Comparison of ENCODE assay signal across 8 cellular contexts in the genomic region with DNA sequence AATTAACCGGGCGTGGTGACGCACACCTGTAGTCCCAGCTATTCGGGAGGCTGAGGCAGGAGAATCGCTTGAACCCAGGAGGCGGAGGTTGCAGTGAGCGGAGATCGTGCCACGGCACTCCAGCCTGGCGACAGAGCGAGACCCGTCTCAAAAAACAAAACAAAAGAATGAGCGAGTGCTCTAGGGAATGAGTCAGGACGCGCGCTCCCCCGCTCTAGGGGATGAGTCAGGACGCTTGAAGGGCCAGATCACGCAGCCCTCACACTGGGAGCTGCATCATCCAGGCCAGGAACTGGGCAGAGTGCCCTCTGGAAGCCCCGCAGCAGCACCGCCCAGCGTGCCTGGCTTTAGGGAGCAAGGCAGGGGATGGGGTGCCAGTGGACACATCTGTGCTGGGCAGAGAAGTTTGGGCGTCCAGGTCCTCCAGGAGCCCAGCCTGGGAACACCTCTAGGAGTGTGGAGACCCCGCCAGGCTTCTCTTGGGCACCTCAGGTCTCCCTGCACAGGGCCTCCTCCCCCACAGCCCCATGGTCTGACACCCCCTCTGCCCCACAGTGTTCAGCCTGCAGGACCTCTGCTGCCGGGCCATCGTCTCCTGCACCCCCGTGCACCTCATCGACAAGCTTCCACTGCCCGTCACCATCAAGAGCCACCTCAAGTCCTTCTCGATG. TPM values are rescaled to one million over a fixed set of nuclear protein-coding genes. Genes with fewer than 3 reads are reported as not detected.
DNase-seq lines count a peak whose midpoint lies in the region; TF ChIP-seq lines count a peak whose summit lies in the region.
"Had no signal": no experiment of that assay in that cellular context is flagged by ENCODE, and none has a peak within 500 bp of the region (broad histone marks: within the 10 kb centered on the region; RNA-seq: fewer than 3 reads in every experiment).

No MANE protein-coding gene starts in this region.

- no peaks in the 10 kb centered on the region for H3K9me3 ChIP-seq in breast epithelium
- H3K9me3 ChIP-seq: BLaER1 treated with 17β-estradiol and CSF1 and Interleukin-3, amounts not matched to agents 10 nM and 100 nM had no signal

- CTCF ChIA-PET in MCF 10A (lab: Yijun Ruan, JAX): interaction anchor here (1.5 kb wide), 1 partner anchor 34 kb away, joined by 6 read pairs; no protein-coding TSS in a partner anchor

- TF ChIP-seq POLR2A in breast epithelium (IDR thresholded peaks at IDR 0.05): no peak

- TF ChIP-seq CTCF in MCF 10A (IDR thresholded peaks at IDR 0.05; ENCODE audit: unreplicated experiment) (no peak), breast epithelium (IDR thresholded peaks at IDR 0.05) (no peak)

- no peaks in the 10 kb centered on the region for H3K27me3 Mint-ChIP-seq in MCF 10A (ENCODE audit: insufficient read depth, unreplicated experiment)

- POLR2A ChIA-PET in MCF 10A (lab: Yijun Ruan, JAX): interaction anchor here (0.6 to 4.7 kb wide), 13 partner anchors 10 to 101 kb away, joined by 3 to 53 read pairs (median 4); a partner anchor contains a TSS

- H3K27ac ChIP-seq in breast epithelium (no peak overlapping the region), temporal lobe (ENCODE audit: low read depth, low read length) (peak overlapping the region; percentile 44)
- H3K27ac ChIP-seq: BLaER1 treated with 17β-estradiol and CSF1 and Interleukin-3, amounts not matched to agents 10 nM and 100 nM had no signal

- peak overlapping the region; percentile 87 for H3K27ac Mint-ChIP-seq in MCF 10A (ENCODE audit: low read depth, unreplicated experiment)

- H3K4me3 ChIP-seq in breast epithelium: no peak overlapping the region
- H3K4me3 ChIP-seq: BLaER1 treated with 17β-estradiol and CSF1 and Interleukin-3, amounts not matched to agents 10 nM and 100 nM had no signal

- no TSS peak for BruUV-seq in MCF 10A (replicated peaks; lab: Mats Ljungman, UMichigan)

- no peaks in the 10 kb centered on the region for H3K36me3 ChIP-seq in breast epithelium

- DNase-seq in MCF 10A (ENCODE audit: unreplicated experiment): peak; percentile 98
- DNase-seq in breast epithelium (ENCODE audit: low spot score in 2 of 2): no peak
- peak; percentile 95 for DNase-seq in fibroblast of gingiva (ENCODE audit: low read depth)
- no peak for DNase-seq in NCI-H748 treated with DMSO at 0.1 percent for 48 hours (lab: John Stamatoyannopoulos, UW)
- no peak for DNase-seq in NCI-H1092 treated with DMSO at 0.1 percent for 48 hours (lab: John Stamatoyannopoulos, UW)
- DNase-seq: activated naive CD4-positive, alpha-beta T cell had no signal

- H3K4me3 Mint-ChIP-seq in MCF 10A (ENCODE audit: unreplicated experiment): peak overlapping the region; percentile 51

- peaks cover 35% of the 10 kb centered on the region for H3K36me3 Mint-ChIP-seq in MCF 10A (ENCODE audit: insufficient read depth, unreplicated experiment)

- H3K27me3 ChIP-seq in breast epithelium: no peaks in the 10 kb centered on the region
- H3K27me3 ChIP-seq: BLaER1 treated with 17β-estradiol and CSF1 and Interleukin-3, amounts not matched to agents 10 nM and 100 nM had no signal

- H3K4me1 ChIP-seq in breast epithelium: peaks cover 11 to 20% of the 10 kb centered on the region in 2 donors

- H3K4me1 Mint-ChIP-seq in MCF 10A (ENCODE audit: insufficient read depth, unreplicated experiment): peaks cover 22% of the 10 kb centered on the region

- H3K9me3 Mint-ChIP-seq in MCF 10A (ENCODE audit: unreplicated experiment): no peaks in the 10 kb centered on the region

- intact Hi-C loops in MCF 10A (cut with micrococcal nuclease) (no loop called here), breast epithelium (cut with DNase I; ENCODE audit: low total_unique reads) (no loop called here)

RNA-seq across cellular contexts. Expression of a gene that starts 3.9 kb away (rescaled TPM):
- total RNA-seq in MCF 10A (2022): 0.14 and 0.17 TPM in 2 replicates
- total RNA-seq in breast epithelium: under 1 TPM in 2 of 3 donors, not detected in 1; 0.66 to 0.73 TPM
- total RNA-seq in temporal lobe: 0.74 TPM

RNA-seq across cellular contexts. Expression of a gene that starts 9.2 kb away (rescaled TPM):
- 104 and 106 TPM in 2 replicates for total RNA-seq in MCF 10A (2022)
- total RNA-seq in breast epithelium: 100 to 1,000 TPM; 108 to 136 (median 130) TPM
- total RNA-seq in temporal lobe: 23.1 TPM

RNA-seq across cellular contexts. Expression of a gene that starts 14.7 kb away (rescaled TPM):
- total RNA-seq in MCF 10A (2022) (43.6 and 44.6 TPM in 2 replicates), breast epithelium (10 to 100 TPM; 26.8 to 39.7 (median 34.9) TPM), temporal lobe (9.3 TPM)

RNA-seq across cellular contexts. Expression of a gene that starts 22.2 kb away (rescaled TPM):
- 40.4 and 47.9 TPM in 2 replicates for total RNA-seq in MCF 10A (2022)
- 10 to 100 TPM in 2 of 3 donors, 1 to 10 TPM in 1; 9.6 to 26.9 (median 22.7) TPM for total RNA-seq in breast epithelium
- 10.8 TPM for total RNA-seq in temporal lobe

RNA-seq across cellular contexts. Expression of a gene that starts 37.1 kb away (rescaled TPM):
- 17.1 and 17.7 TPM in 2 replicates for total RNA-seq in MCF 10A (2022)
- 10 to 100 TPM; 17.6 to 29.1 (median 20.6) TPM for total RNA-seq in breast epithelium
- total RNA-seq in temporal lobe: 20.9 TPM

Comparison
In these comparisons a context has a peak if more than half of its experiments do, and no peak if none do; other contexts are left out.
1. DNase-seq: peak in MCF 10A (single experiment) and fibroblast of gingiva (single experiment); none in breast epithelium (0 of 2), NCI-H748 treated with DMSO at 0.1 percent for 48 hours (single experiment) and NCI-H1092 treated with DMSO at 0.1 percent for 48 hours (single experiment).